In genomic region chr13:113616991-113617749, GRCh38 we compare ENCODE assay signal across 11 cellular contexts. TPM values are rescaled to one million over a fixed set of nuclear protein-coding genes. Genes with fewer than 3 reads are reported as not detected.
A peak's percentile ranks its signal among the peaks of the same experiment; 100 is the strongest.
DNase-seq lines count a peak whose midpoint lies in the region; ATAC-seq and TF ChIP-seq lines count a peak whose summit lies in the region.
"Had no signal": no experiment of that assay in that cellular context is flagged by ENCODE, and none has a peak within 500 bp of the region (broad histone marks: within the 10 kb centered on the region; RNA-seq: fewer than 3 reads in every experiment).

No MANE protein-coding gene starts in this region.

- POLR2A ChIA-PET in activated CD8-positive, alpha-beta T cell treated with anti-CD3 and anti-CD28 coated beads for 36 hours (lab: Charles Lee) = no interaction called here

- H3K9me3 Mint-ChIP-seq in GM23338 = no peaks in the 10 kb centered on the region
- no peaks in the 10 kb centered on the region for H3K9me3 Mint-ChIP-seq in activated CD8-positive, alpha-beta T cell treated with anti-CD3 and anti-CD28 coated beads for 36 hours
- H3K9me3 Mint-ChIP-seq: activated T-cell treated with anti-CD3 and anti-CD28 coated beads, Interleukin-2, amount 50 U/mL, for 72 hours had no signal

- peaks cover 10% of the 10 kb centered on the region; the same call in 1 of the 2 replicates for H3K4me1 ChIP-seq in GM23338 (ENCODE audit: insufficient read depth)
- peaks cover 10% of the 10 kb centered on the region for H3K4me1 ChIP-seq in osteoblast (ENCODE audit: insufficient read depth, low read length)
- no peaks in the 10 kb centered on the region for H3K4me1 ChIP-seq in ovary (ENCODE audit: insufficient read depth)

- peak overlapping the region; percentile 19; the same call in 1 of the 3 replicates for H3K4me3 Mint-ChIP-seq in GM23338
- no peak overlapping the region for H3K4me3 Mint-ChIP-seq in activated CD8-positive, alpha-beta T cell treated with anti-CD3 and anti-CD28 coated beads for 36 hours
- H3K4me3 Mint-ChIP-seq: activated T-cell treated with anti-CD3 and anti-CD28 coated beads, Interleukin-2, amount 50 U/mL, for 72 hours had no signal

- H3K4me2 ChIP-seq in GM23338 (peak overlapping the region; percentile 64; the same call in 1 of the 2 replicates), osteoblast (ENCODE audit: insufficient read depth, low read length) (no peak overlapping the region)

- no peaks in the 10 kb centered on the region for H3K9me2 ChIP-seq in GM23338 (ENCODE audit: insufficient read depth)

- no peaks in the 10 kb centered on the region for H3K9me3 ChIP-seq in osteoblast (ENCODE audit: low read depth, low read length)
- no peaks in the 10 kb centered on the region for H3K9me3 ChIP-seq in ovary

- peak; percentile 88 for ATAC-seq in GM23338
- no peak for ATAC-seq in GM19035 (IDR thresholded peaks at IDR 0.05; ENCODE audit: unreplicated experiment)
- no peak for ATAC-seq in activated CD8-positive, alpha-beta T cell treated with anti-CD3 and anti-CD28 coated beads for 36 hours
- ATAC-seq: activated T-cell treated with anti-CD3 and anti-CD28 coated beads, Interleukin-2, amount 50 U/mL, for 72 hours had no signal

- WGBS in ovary, 3 donors = 69 to 73% (median 70%) methylated on average over 18 of the region's 18 CpGs

- no peak overlapping the region for H3K4me3 ChIP-seq in GM23338
- no peak overlapping the region for H3K4me3 ChIP-seq in foreskin fibroblast (ENCODE audit: low read depth in 1 of 2, low read length in 2 of 2)
- no peak overlapping the region for H3K4me3 ChIP-seq in osteoblast (ENCODE audit: insufficient read depth, low read length)
- H3K4me3 ChIP-seq in ovary = no peak overlapping the region

- H4K20me1 ChIP-seq in GM23338 (replicated peaks; ENCODE audit: insufficient read depth) (peaks cover 8% of the 10 kb centered on the region), osteoblast (ENCODE audit: insufficient read depth, low read length) (peaks cover 63% of the 10 kb centered on the region)

- TF ChIP-seq CTCF in GM23338 (conservative IDR thresholded peaks at IDR 0.05; ENCODE audit: low read depth in 2 of 2) (no peak), foreskin fibroblast (IDR thresholded peaks at IDR 0.05; ENCODE audit: low read depth, low read length) (no peak), osteoblast (IDR thresholded peaks at IDR 0.05; ENCODE audit: extremely low read depth, low read depth, low read length) (no peak), ovary (IDR thresholded peaks at IDR 0.05) (no peak)
- no peak for TF ChIP-seq CTCF in activated CD8-positive, alpha-beta T cell treated with anti-CD3 and anti-CD28 coated beads for 36 hours (IDR thresholded peaks at IDR 0.05)

- H3F3A ChIP-seq in GM23338 (replicated peaks; ENCODE audit: low read depth) = 0 out of 2 replicates have a peak, but pooled peaks cover 3% of the 10 kb centered on the region

- peaks cover 22% of the 10 kb centered on the region for H3K36me3 Mint-ChIP-seq in GM23338 (ENCODE audit: low read depth)
- peaks cover 13% of the 10 kb centered on the region for H3K36me3 Mint-ChIP-seq in activated CD8-positive, alpha-beta T cell treated with anti-CD3 and anti-CD28 coated beads for 36 hours (ENCODE audit: low read depth)

- H3K27me3 Mint-ChIP-seq in GM23338 (ENCODE audit: insufficient read depth, low read depth, poor library complexity) = peaks cover 6% of the 10 kb centered on the region
- no peaks in the 10 kb centered on the region for H3K27me3 Mint-ChIP-seq in activated CD8-positive, alpha-beta T cell treated with anti-CD3 and anti-CD28 coated beads for 36 hours

- no peak for TF ChIP-seq POLR2A in ovary (IDR thresholded peaks at IDR 0.05)

- H3K27ac Mint-ChIP-seq in GM23338 = peak overlapping the region; percentile 97
- no peak overlapping the region for H3K27ac Mint-ChIP-seq in activated CD8-positive, alpha-beta T cell treated with anti-CD3 and anti-CD28 coated beads for 36 hours
- H3K27ac Mint-ChIP-seq: activated T-cell treated with anti-CD3 and anti-CD28 coated beads, Interleukin-2, amount 50 U/mL, for 72 hours had no signal

- intact Hi-C loops in ovary (cut with DNase I) = no loop called here
- intact Hi-C loops in activated CD8-positive, alpha-beta T cell treated with anti-CD3 and anti-CD28 coated beads for 36 hours (cut with micrococcal nuclease) = no loop called here

- H2AFZ ChIP-seq in GM23338 (no peak overlapping the region), osteoblast (ENCODE audit: low read length) (no peak overlapping the region)

- peaks cover 24% of the 10 kb centered on the region for H3K4me1 Mint-ChIP-seq in GM23338
- H3K4me1 Mint-ChIP-seq in activated CD8-positive, alpha-beta T cell treated with anti-CD3 and anti-CD28 coated beads for 36 hours (ENCODE audit: low read depth) = no peaks in the 10 kb centered on the region

- H3K79me2 ChIP-seq in GM23338 (replicated peaks; ENCODE audit: insufficient read depth) (peaks cover 60% of the 10 kb centered on the region), osteoblast (ENCODE audit: insufficient read depth, low read length) (peaks cover 80% of the 10 kb centered on the region)

- peak overlapping the region; percentile 93 for H3K27ac ChIP-seq in GM23338 (ENCODE audit: low read depth)
- H3K27ac ChIP-seq in osteoblast (ENCODE audit: low read depth, low read length) = no peak overlapping the region
- H3K27ac ChIP-seq in ovary = no peak overlapping the region

- H3K36me3 ChIP-seq in GM23338 (ENCODE audit: insufficient read depth) (no peaks in the 10 kb centered on the region), osteoblast (ENCODE audit: insufficient read depth, low read length) (peaks cover 32% of the 10 kb centered on the region), ovary (no peaks in the 10 kb centered on the region)

- H3K27me3 ChIP-seq in GM23338 (ENCODE audit: insufficient read depth) = no peaks in the 10 kb centered on the region
- H3K27me3 ChIP-seq in osteoblast (ENCODE audit: insufficient read depth, low read length) = no peaks in the 10 kb centered on the region
- H3K27me3 ChIP-seq in ovary = no peaks in the 10 kb centered on the region

- CTCF ChIA-PET in activated CD8-positive, alpha-beta T cell treated with anti-CD3 and anti-CD28 coated beads for 36 hours (lab: Charles Lee) = no interaction called here

- no peak for TF ChIP-seq EP300 in ovary (IDR thresholded peaks at IDR 0.05)

- DNase-seq in GM23338 (ENCODE audit: low spot score) = peak; percentile 69
- peak; percentile 51 for DNase-seq in NCI-H2196 (lab: John Stamatoyannopoulos, UW; ENCODE audit: unreplicated experiment)
- DNase-seq in foreskin fibroblast = peak; percentile 12 to 14
- peak; percentile 76 for DNase-seq in osteoblast (ENCODE audit: insufficient read length, low spot score, missing footprints)
- no peak for DNase-seq in ovary
- DNase-seq in stimulated activated CD4-positive, alpha-beta T cell treated with anti-CD3 and anti-CD28 coated beads, Interleukin-2, amount 100 ng/mL, for 24 hours = no peak
- no peak for DNase-seq in activated CD8-positive, alpha-beta T cell treated with anti-CD3 and anti-CD28 coated beads for 36 hours
- DNase-seq: activated T-cell treated with anti-CD3 and anti-CD28 coated beads, Interleukin-2, amount 50 U/mL, for 72 hours; NCI-H1048 had no signal

TF ChIP-seq in GM23338, 12 proteins besides CTCF, POLR2A, EP300 and RAD21 (continues in another document):
- TF ChIP-seq, protein P1, sequence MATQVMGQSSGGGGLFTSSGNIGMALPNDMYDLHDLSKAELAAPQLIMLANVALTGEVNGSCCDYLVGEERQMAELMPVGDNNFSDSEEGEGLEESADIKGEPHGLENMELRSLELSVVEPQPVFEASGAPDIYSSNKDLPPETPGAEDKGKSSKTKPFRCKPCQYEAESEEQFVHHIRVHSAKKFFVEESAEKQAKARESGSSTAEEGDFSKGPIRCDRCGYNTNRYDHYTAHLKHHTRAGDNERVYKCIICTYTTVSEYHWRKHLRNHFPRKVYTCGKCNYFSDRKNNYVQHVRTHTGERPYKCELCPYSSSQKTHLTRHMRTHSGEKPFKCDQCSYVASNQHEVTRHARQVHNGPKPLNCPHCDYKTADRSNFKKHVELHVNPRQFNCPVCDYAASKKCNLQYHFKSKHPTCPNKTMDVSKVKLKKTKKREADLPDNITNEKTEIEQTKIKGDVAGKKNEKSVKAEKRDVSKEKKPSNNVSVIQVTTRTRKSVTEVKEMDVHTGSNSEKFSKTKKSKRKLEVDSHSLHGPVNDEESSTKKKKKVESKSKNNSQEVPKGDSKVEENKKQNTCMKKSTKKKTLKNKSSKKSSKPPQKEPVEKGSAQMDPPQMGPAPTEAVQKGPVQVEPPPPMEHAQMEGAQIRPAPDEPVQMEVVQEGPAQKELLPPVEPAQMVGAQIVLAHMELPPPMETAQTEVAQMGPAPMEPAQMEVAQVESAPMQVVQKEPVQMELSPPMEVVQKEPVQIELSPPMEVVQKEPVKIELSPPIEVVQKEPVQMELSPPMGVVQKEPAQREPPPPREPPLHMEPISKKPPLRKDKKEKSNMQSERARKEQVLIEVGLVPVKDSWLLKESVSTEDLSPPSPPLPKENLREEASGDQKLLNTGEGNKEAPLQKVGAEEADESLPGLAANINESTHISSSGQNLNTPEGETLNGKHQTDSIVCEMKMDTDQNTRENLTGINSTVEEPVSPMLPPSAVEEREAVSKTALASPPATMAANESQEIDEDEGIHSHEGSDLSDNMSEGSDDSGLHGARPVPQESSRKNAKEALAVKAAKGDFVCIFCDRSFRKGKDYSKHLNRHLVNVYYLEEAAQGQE (IDR thresholded peaks at IDR 0.05; ENCODE audit: unreplicated experiment) = no peak
- TF ChIP-seq NANOG (IDR thresholded peaks at IDR 0.05; ENCODE audit: borderline replicate concordance) = no peak

RNA-seq across cellular contexts. Expression of gene TFDP1, which starts 32.6 kb away (rescaled TPM):
- total RNA-seq in GM23338 (2014; rRNA removed; shearing (Covaris generic)) = 80.0 and 92.0 TPM in 2 replicates
- polyA plus RNA-seq in GM23338 (2016; fragmentation: Nextera tagmentation; extraction: Ambion mirVana) (40.2 and 42.9 TPM in 2 replicates), ovary (10 to 100 TPM; 22.2 to 40.5 TPM)
- total RNA-seq in osteoblast (48.6 and 56.8 TPM in 2 replicates), ovary (10 to 100 TPM in 6 of 7 donors, 1 to 10 TPM in 1; 8.8 to 45.6 (median 33.8) TPM)
- total RNA-seq in activated CD8-positive, alpha-beta T cell treated with anti-CD3 and anti-CD28 coated beads for 36 hours = 100 to 1,000 TPM; 174 to 184 TPM

RNA-seq across cellular contexts. Expression of gene ATP4B, which starts 40.8 kb away (rescaled TPM):
- total RNA-seq in GM23338 (2014; rRNA removed; shearing (Covaris generic)) = not detected in 2 replicates
- polyA plus RNA-seq in GM23338 (2016; fragmentation: Nextera tagmentation; extraction: Ambion mirVana) (not detected in 2 replicates), ovary (not detected)
- total RNA-seq in osteoblast (not detected in 2 replicates), ovary (under 1 TPM in 1 of 7 donors, not detected in 6; 0.28 TPM)
- total RNA-seq in activated CD8-positive, alpha-beta T cell treated with anti-CD3 and anti-CD28 coated beads for 36 hours = not detected
- total RNA-seq: activated T-cell treated with anti-CD3 and anti-CD28 coated beads, Interleukin-2, amount 50 U/mL, for 72 hours; endothelial cell of umbilical vein had no signal

RNA-seq across cellular contexts. Expression of gene GRK1, which starts 49.8 kb away (rescaled TPM):
- total RNA-seq in GM23338 (2014; rRNA removed; shearing (Covaris generic)) = 0.27 TPM in 1 of 2 replicates, not detected in the other
- polyA plus RNA-seq in GM23338 (2016; fragmentation: Nextera tagmentation; extraction: Ambion mirVana) (not detected in 2 replicates), ovary (under 1 TPM in 1 of 2 donors, not detected in 1; 0.02 TPM)
- total RNA-seq in osteoblast (not detected in 2 replicates), ovary (under 1 TPM in 2 of 7 donors, not detected in 5; 0.07 to 0.10 TPM)
- total RNA-seq in activated CD8-positive, alpha-beta T cell treated with anti-CD3 and anti-CD28 coated beads for 36 hours = under 1 TPM; 0.07 to 0.09 TPM
- total RNA-seq: endothelial cell of umbilical vein had no signal
- polyA plus RNA-seq: endothelial cell of umbilical vein had no signal

Comparison
In these comparisons a context has a peak if more than half of its experiments do, and no peak if none do; other contexts are left out.
1. DNase-seq: peak in GM23338 (single experiment), NCI-H2196 (single experiment), foreskin fibroblast (2 of 2) and osteoblast (single experiment); none in ovary (0 of 5), stimulated activated CD4-positive, alpha-beta T cell treated with anti-CD3 and anti-CD28 coated beads, Interleukin-2, amount 100 ng/mL, for 24 hours (0 of 2) and activated CD8-positive, alpha-beta T cell treated with anti-CD3 and anti-CD28 coated beads for 36 hours (single experiment).